In the genomic region with DNA sequence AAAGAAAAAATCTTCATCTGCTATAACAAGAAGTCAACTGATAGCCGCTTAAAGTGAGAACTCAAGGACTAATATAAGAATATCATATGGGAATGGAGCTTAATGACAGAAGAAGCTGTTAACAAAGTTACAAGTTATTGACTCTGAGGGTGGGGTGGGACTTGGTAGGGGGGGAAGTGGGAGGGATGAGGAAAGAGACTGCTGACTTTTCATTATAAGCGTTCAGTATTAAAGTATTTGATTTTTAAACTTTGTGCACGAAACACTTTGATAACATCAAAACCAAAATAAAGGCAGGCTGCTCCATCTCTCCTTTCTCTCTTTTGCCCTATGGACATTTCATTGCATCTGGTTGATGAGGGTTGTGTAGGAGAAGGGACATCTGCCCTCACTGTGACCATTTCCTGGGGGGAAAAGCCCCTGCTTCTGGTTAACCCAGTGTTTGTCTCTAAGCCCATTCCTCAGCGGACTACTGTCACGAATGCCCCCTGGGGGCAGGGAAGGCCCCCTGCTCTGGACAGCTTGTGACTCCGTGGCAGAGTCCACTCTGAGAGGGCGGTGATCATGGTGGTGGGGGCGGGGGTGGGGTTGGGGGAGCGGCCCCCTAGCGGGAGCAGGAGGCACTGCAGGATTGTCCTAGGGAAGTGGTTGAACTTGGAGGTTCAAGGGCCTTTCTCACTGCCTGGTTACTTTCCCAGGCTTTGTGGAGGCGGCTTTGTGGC, we compare ENCODE assay signal across 9 cellular contexts. TPM values are rescaled to one million over a fixed set of nuclear protein-coding genes. Genes with fewer than 3 reads are reported as not detected.
DNase-seq lines count a peak whose midpoint lies in the region; ATAC-seq, FAIRE-seq and TF ChIP-seq lines count a peak whose summit lies in the region.
"Had no signal": no experiment of that assay in that cellular context is flagged by ENCODE, and none has a peak within 500 bp of the region (broad histone marks: within the 10 kb centered on the region; RNA-seq: fewer than 3 reads in every experiment).

No MANE protein-coding gene starts in this region.

- POLR2A ChIA-PET in A549 (lab: Yijun Ruan, JAX): no interaction called here

- H3K4me1 ChIP-seq in A549: peaks cover 14% of the 10 kb centered on the region
- no peaks in the 10 kb centered on the region for H3K4me1 ChIP-seq in OCI-LY1 (ENCODE audit: insufficient read depth, low read length, severe bottlenecking)
- H3K4me1 ChIP-seq in heart right ventricle: peaks cover 0 to 20% (median 12%) of the 10 kb centered on the region in 9 donors
- no peaks in the 10 kb centered on the region for H3K4me1 ChIP-seq in prostate gland (replicated peaks)
- H3K4me1 ChIP-seq: HAP-1 had no signal

- H3F3A ChIP-seq in OCI-LY1 (ENCODE audit: insufficient read depth, low read length): no peaks in the 10 kb centered on the region

- H3K4me2 ChIP-seq in A549 (no peak overlapping the region), OCI-LY1 (ENCODE audit: low read length) (no peak overlapping the region)

- H3K36me3 ChIP-seq in OCI-LY1 (ENCODE audit: insufficient read depth, low read length) (no peaks in the 10 kb centered on the region), heart right ventricle (no peaks in the 10 kb centered on the region), prostate gland (no peaks in the 10 kb centered on the region)
- H3K36me3 ChIP-seq: HAP-1 had no signal

- no peak overlapping the region for H2AFZ ChIP-seq in OCI-LY1 (ENCODE audit: low read length)

- peak; percentile 56 for TF ChIP-seq CTCF in A549 (IDR thresholded peaks at IDR 0.05)
- TF ChIP-seq CTCF in GM12872 (IDR thresholded peaks at IDR 0.05; ENCODE audit: insufficient read depth, low read depth, low read length): peak; percentile 79
- peak; percentile 60 for TF ChIP-seq CTCF in OCI-LY1 (IDR thresholded peaks at IDR 0.05; ENCODE audit: low read length)
- TF ChIP-seq CTCF in heart right ventricle (IDR thresholded peaks at IDR 0.05): peak; percentile 21 to 69 (median 56)
- TF ChIP-seq CTCF in prostate gland (IDR thresholded peaks at IDR 0.05): peak in 1 of 4 experiments; percentile 18

- TF ChIP-seq RAD21 in A549 (conservative IDR thresholded peaks at IDR 0.05 in 1 of 2, IDR thresholded peaks at IDR 0.05 in 1 of 2): no peak; a peak in 1 of 5 replicates

- no peaks in the 10 kb centered on the region for H3K79me2 ChIP-seq in OCI-LY1 (ENCODE audit: insufficient read depth, low read length)

- H3K9me2 ChIP-seq in OCI-LY1 (ENCODE audit: low read depth, low read length): no peaks in the 10 kb centered on the region

- CTCF ChIA-PET in A549 (lab: Yijun Ruan, JAX): interaction anchor here (0.5 to 4.2 kb wide), 14 partner anchors 10 to 1743 kb away, joined by 3 to 17 read pairs (median 4); partner anchors contain the start of gene STMP1

- H3K9ac ChIP-seq in OCI-LY1 (ENCODE audit: low read length): no peak overlapping the region

- no peak for TF ChIP-seq EP300 in A549 (IDR thresholded peaks at IDR 0.05)

- DNase-seq in A549 (ENCODE audit: low read depth in 1 of 2, low spot score in 1 of 2) (peak; percentile 25 to 46), heart right ventricle (no peak), NCI-H2081 treated with DMSO at 0.1 percent for 48 hours (lab: John Stamatoyannopoulos, UW) (no peak), prostate gland (ENCODE audit: low spot score) (no peak), retina (no peak)

- intact Hi-C loops in heart right ventricle (cut with DNase I): no loop called here
- intact Hi-C loops in prostate gland (cut with DNase I): no loop called here

- H3K9me3 ChIP-seq in A549: no peaks in the 10 kb centered on the region
- no peaks in the 10 kb centered on the region for H3K9me3 ChIP-seq in OCI-LY1 (ENCODE audit: low read length)
- no peaks in the 10 kb centered on the region for H3K9me3 ChIP-seq in heart right ventricle
- no peaks in the 10 kb centered on the region for H3K9me3 ChIP-seq in prostate gland
- H3K9me3 ChIP-seq: HAP-1 had no signal

- 78% methylated on average over 5 of the region's 11 CpGs for WGBS in A549 (ENCODE audit: missing lambda C conversion rate)
- 43 to 49% methylated on average over 11 of the region's 11 CpGs for WGBS in heart right ventricle, 2 donors
- 34% methylated on average over 11 of the region's 11 CpGs for WGBS in prostate gland

- ATAC-seq in A549: peak in 1 of 2 experiments; percentile 51; a peak in 3 of 6 replicates
- no peak for ATAC-seq in heart right ventricle
- ATAC-seq in GM18909 (IDR thresholded peaks at IDR 0.05; ENCODE audit: poor library complexity, unreplicated experiment): no peak

- FAIRE-seq in A549 (lab: Jason Lieb, UNC): no peak

- TF ChIP-seq POLR2A in A549 (IDR thresholded peaks at IDR 0.05; ENCODE audit: low read length) (no peak), prostate gland (IDR thresholded peaks at IDR 0.05) (no peak)

- H3K27ac ChIP-seq in A549 (no peak overlapping the region), OCI-LY1 (ENCODE audit: low read depth, low read length, poor library complexity, severe bottlenecking) (no peak overlapping the region), heart right ventricle (no peak overlapping the region), prostate gland (no peak overlapping the region)

- H3K4me3 ChIP-seq in A549 (no peak overlapping the region), OCI-LY1 (ENCODE audit: low read depth, low read length, poor library complexity, severe bottlenecking) (no peak overlapping the region), heart right ventricle (peak overlapping the region in 1 of 10 donors; percentile 10), prostate gland (no peak overlapping the region)
- H3K4me3 ChIP-seq: HAP-1 had no signal

- H4K20me1 ChIP-seq in OCI-LY1 (ENCODE audit: insufficient read depth, low read length): no peaks in the 10 kb centered on the region

- H3K27me3 ChIP-seq in OCI-LY1 (ENCODE audit: insufficient read depth, low read length) (peaks cover 7% of the 10 kb centered on the region; the same call in 1 of the 2 replicates), heart right ventricle (no peaks in the 10 kb centered on the region), prostate gland (replicated peaks; ENCODE audit: insufficient read depth) (no peaks in the 10 kb centered on the region)

TF ChIP-seq in A549, 52 proteins besides CTCF, POLR2A, EP300 and RAD21:
- 0 out of 3 replicates have a peak, but pooled peaks have one; percentile 15 for TF ChIP-seq SMC3 (IDR thresholded peaks at IDR 0.05)
- TF ChIP-seq RARB (CRISPR knock-in tag; IDR thresholded peaks at IDR 0.05): no peak
- TF ChIP-seq FOSL2 (IDR thresholded peaks at IDR 0.05): no peak
- TF ChIP-seq FOSL2 (CRISPR knock-in tag; IDR thresholded peaks at IDR 0.05): no peak

RNA-seq across cellular contexts. Expression of gene SLC13A4, which starts 17.4 kb away (rescaled TPM):
- polyA plus RNA-seq in A549 (2011; rRNA removed) (not detected in 2 replicates), A549 (2017; fragmentation: RNase III; extraction: RNeasy Plus Mini Kit Qiagen cat#74134 plus additional on column Dnase treatment) (not detected in 3 replicates), heart right ventricle (1 to 10 TPM in 1 of 2 donors, under 1 TPM in 1; 0.12 to 2.8 TPM)
- not detected in 2 replicates for polyA plus RNA-seq in A549 (2012; cell fraction: cytosol; rRNA removed)
- polyA plus RNA-seq in A549 (2012; cell fraction: nucleus; rRNA removed): not detected in 2 replicates
- polyA minus RNA-seq in A549 (2011; rRNA and poly(A)+ RNA removed): not detected in 2 replicates
- total RNA-seq in heart right ventricle (under 1 TPM in 8 of 10 donors, not detected in 2; 0.08 to 0.87 (median 0.56) TPM), prostate gland (1 to 10 TPM in 1 of 2 donors, not detected in 1; 9.4 TPM)

RNA-seq across cellular contexts. Expression of gene FAM180A, which starts 38.0 kb away (rescaled TPM):
- polyA plus RNA-seq in A549 (2011; rRNA removed) (not detected in 2 replicates), A549 (2017; fragmentation: RNase III; extraction: RNeasy Plus Mini Kit Qiagen cat#74134 plus additional on column Dnase treatment) (not detected in 3 replicates), heart right ventricle (10 to 100 TPM in 1 of 2 donors, 1 to 10 TPM in 1; 2.4 to 11.3 TPM)
- polyA plus RNA-seq in A549 (2012; cell fraction: cytosol; rRNA removed): not detected in 2 replicates
- polyA plus RNA-seq in A549 (2012; cell fraction: nucleus; rRNA removed): not detected in 2 replicates
- polyA minus RNA-seq in A549 (2011; rRNA and poly(A)+ RNA removed): not detected in 2 replicates
- total RNA-seq in heart right ventricle (10 to 100 TPM in 8 of 10 donors, 1 to 10 TPM in 2; 2.0 to 47.6 (median 19.5) TPM), prostate gland (1 to 10 TPM in 1 of 2 donors, under 1 TPM in 1; 0.77 to 6.9 TPM)

RNA-seq across cellular contexts. Expression of gene STMP1, which starts 48.3 kb away (rescaled TPM):
- polyA plus RNA-seq in A549 (2011; rRNA removed) (30.1 and 35.5 TPM in 2 replicates), A549 (2017; fragmentation: RNase III; extraction: RNeasy Plus Mini Kit Qiagen cat#74134 plus additional on column Dnase treatment) (25.2 to 33.0 TPM (median 32.1 TPM) in 3 replicates), heart right ventricle (10 to 100 TPM; 25.7 to 26.3 TPM)
- 12.3 TPM in 2 replicates for polyA plus RNA-seq in A549 (2012; cell fraction: cytosol; rRNA removed)
- 2.6 and 5.4 TPM in 2 replicates for polyA plus RNA-seq in A549 (2012; cell fraction: nucleus; rRNA removed)
- 7.2 and 7.6 TPM in 2 replicates for polyA minus RNA-seq in A549 (2011; rRNA and poly(A)+ RNA removed)
- total RNA-seq in heart right ventricle (10 to 100 TPM; 26.5 to 35.6 (median 28.6) TPM), prostate gland (10 to 100 TPM; 29.9 to 31.9 TPM)

Comparison
In these comparisons a context has a peak if more than half of its experiments do, and no peak if none do; other contexts are left out.
1. DNase-seq: peak in A549 (2 of 2); none in heart right ventricle (0 of 2), NCI-H2081 treated with DMSO at 0.1 percent for 48 hours (single experiment), prostate gland (single experiment) and retina (single experiment).